ENCODE assay signal across 8 cellular contexts in the genomic region with DNA sequence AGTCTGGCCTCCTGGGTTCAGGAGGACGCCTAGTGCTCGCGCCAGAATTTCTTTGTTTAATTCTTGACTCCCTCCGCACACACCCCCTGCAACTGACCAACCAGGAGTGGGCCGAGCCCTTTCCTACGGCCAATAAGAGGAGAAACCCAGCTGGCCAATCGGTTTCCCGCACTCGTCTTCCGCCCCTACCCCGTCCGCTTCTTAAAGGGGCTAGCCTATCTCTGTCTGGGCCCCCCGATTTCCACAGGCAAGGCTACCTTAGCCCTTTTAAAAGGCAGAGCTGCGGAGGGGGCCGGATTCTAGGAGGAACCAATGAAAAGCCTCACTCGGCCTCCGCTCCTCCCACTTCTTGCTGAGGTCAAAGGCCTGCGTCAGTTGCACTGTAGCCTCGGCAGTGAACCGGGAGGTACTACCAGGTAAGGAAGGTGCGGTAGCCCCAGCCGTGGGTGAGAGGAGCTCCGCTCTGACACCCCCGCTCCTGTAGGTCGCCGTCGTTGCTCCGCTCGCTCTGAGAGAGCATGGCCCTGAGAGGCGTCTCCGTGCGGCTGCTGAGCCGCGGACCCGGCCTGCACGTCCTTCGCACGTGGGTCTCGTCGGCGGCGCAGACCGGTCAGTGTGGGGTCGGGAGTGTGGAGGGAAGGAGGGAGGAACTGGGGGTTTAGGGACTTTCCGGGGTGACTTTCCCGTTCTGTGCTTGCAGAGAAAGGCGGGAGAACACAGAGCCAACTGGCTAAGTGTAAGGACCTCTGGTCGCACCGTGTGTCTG. TPM values are rescaled to one million over a fixed set of nuclear protein-coding genes. Genes with fewer than 3 reads are reported as not detected.
A peak's percentile ranks its signal among the peaks of the same experiment; 100 is the strongest.
DNase-seq lines count a peak whose midpoint lies in the region; ATAC-seq and TF ChIP-seq lines count a peak whose summit lies in the region.

TSS of gene GCDH (plus strand) at position 374 of the 766 bp plus-strand sequence. CDS start at position 519, 145 bp downstream.

- peak; percentile 5 for TF ChIP-seq CTCF in epithelial cell of proximal tubule (conservative IDR thresholded peaks at IDR 0.05; ENCODE audit: low read depth, low read length)

- H3K36me3 Mint-ChIP-seq in activated T-cell treated with anti-CD3 and anti-CD28 coated beads, Interleukin-2, amount 50 U/mL, for 24 hours (ENCODE audit: low read depth), result peaks cover 41% of the 10 kb centered on the region

- H3K27me3 Mint-ChIP-seq in activated T-cell treated with anti-CD3 and anti-CD28 coated beads, Interleukin-2, amount 50 U/mL, for 24 hours, result no peaks in the 10 kb centered on the region

- in situ Hi-C loops in KBM-7 (cut with MboI; ENCODE audit: low pct_unique_long_range_greater_than_20kb, low sequenced_read_pairs), result no loop called here

- peak within 1 kb of the TSS; percentile 99 for H3K4me3 Mint-ChIP-seq in activated T-cell treated with anti-CD3 and anti-CD28 coated beads, Interleukin-2, amount 50 U/mL, for 24 hours

- H3K4me3 ChIP-seq in epithelial cell of proximal tubule (ENCODE audit: low read depth, low read length), result peak within 1 kb of the TSS; percentile 86

- H3K27ac Mint-ChIP-seq in activated T-cell treated with anti-CD3 and anti-CD28 coated beads, Interleukin-2, amount 50 U/mL, for 24 hours, result peak within 1 kb of the TSS; percentile 97

- peaks cover 28% of the 10 kb centered on the region for H3K4me1 Mint-ChIP-seq in activated T-cell treated with anti-CD3 and anti-CD28 coated beads, Interleukin-2, amount 50 U/mL, for 24 hours (ENCODE audit: low read depth)

- ATAC-seq in GM21576 (IDR thresholded peaks at IDR 0.05; ENCODE audit: unreplicated experiment), result peak; percentile 88

- peak; percentile 99 for DNase-seq in DMS153 (lab: John Stamatoyannopoulos, UW)
- DNase-seq in KBM-7, result peak; percentile 99
- peak; percentile 94 for DNase-seq in activated T-cell treated with anti-CD3 and anti-CD28 coated beads, Interleukin-2, amount 50 U/mL, for 24 hours
- DNase-seq in epithelial cell of proximal tubule (ENCODE audit: low read depth), result peak; percentile 92
- DNase-seq in mucosa of gallbladder (ENCODE audit: low spot score), result peak; percentile 99
- peak; percentile 88 to 93 for DNase-seq in stimulated activated CD8-positive, alpha-beta memory T cell treated with anti-CD3 and anti-CD28 coated beads, Interleukin-4, amount 100 ng/mL, for 4 hours (ENCODE audit: low read depth in 2 of 2, low spot score in 1 of 2)

- no peaks in the 10 kb centered on the region for H3K9me3 Mint-ChIP-seq in activated T-cell treated with anti-CD3 and anti-CD28 coated beads, Interleukin-2, amount 50 U/mL, for 24 hours

TF ChIP-seq in PFSK-1, 5 proteins besides CTCF, POLR2A, EP300 and RAD21:
- TF ChIP-seq REST (IDR thresholded peaks at IDR 0.05; ENCODE audit: insufficient read depth in 1 of 2, low read depth in 2 of 2, low read length in 2 of 2), result no peak
- TF ChIP-seq TAF1 (IDR thresholded peaks at IDR 0.05; ENCODE audit: borderline replicate concordance, insufficient read depth, low read length), result no peak
- TF ChIP-seq FOXP2 (optimal IDR thresholded peaks at IDR 0.05; ENCODE audit: borderline replicate concordance, extremely low read depth, extremely low read length, insufficient read depth), result peak; percentile 57
- TF ChIP-seq POLR2AphosphoS5 (IDR thresholded peaks at IDR 0.05; ENCODE audit: low read depth, low read length), result peak; percentile 55; the same call in 1 of the 2 replicates
- peak; percentile 93 for TF ChIP-seq SIN3A (IDR thresholded peaks at IDR 0.05; ENCODE audit: borderline replicate concordance, insufficient read depth, low read length)

RNA-seq across cellular contexts. Expression of gene GCDH, which starts in this region (rescaled TPM):
- polyA plus RNA-seq in PFSK-1 (2012; ENCODE audit: insufficient read length, low read depth), result 23.2 TPM
- 43.4 and 49.1 TPM in 2 replicates for total RNA-seq in epithelial cell of proximal tubule
- total RNA-seq in mucosa of gallbladder, result 33.7 TPM

Comparison
In these comparisons a context has a peak if more than half of its experiments do, and no peak if none do; other contexts are left out.
1. Peak in every context shown above with its lines: DNase-seq, ATAC-seq and H3K4me3 ChIP-seq.